ENCODE assay signal across 17 cellular contexts in genomic region chr14:62029569-62029924, GRCh38.
DNase-seq lines count a peak whose midpoint lies in the region; ATAC-seq and TF ChIP-seq lines count a peak whose summit lies in the region.
"Had no signal": no experiment of that assay in that cellular context is flagged by ENCODE, and none has a peak within 500 bp of the region (broad histone marks: within the 10 kb centered on the region; RNA-seq: fewer than 3 reads in every experiment).

No MANE protein-coding gene starts in this region.

- TF ChIP-seq EP300 in tibial nerve (IDR thresholded peaks at IDR 0.05) = no peak

- no peaks in the 10 kb centered on the region for H3K4me1 ChIP-seq in tibial nerve

- 84 to 87% methylated on average over 2 of the region's 2 CpGs for WGBS in tibial nerve, 2 donors

- no peak for TF ChIP-seq CTCF in tibial nerve (IDR thresholded peaks at IDR 0.05)

- peak; percentile 66 for ATAC-seq in GM18505 (IDR thresholded peaks at IDR 0.05; ENCODE audit: unreplicated experiment)
- ATAC-seq in GM21390 (IDR thresholded peaks at IDR 0.05; ENCODE audit: unreplicated experiment) = peak; percentile 67
- peak; percentile 73 for ATAC-seq in HG03039 (IDR thresholded peaks at IDR 0.05; ENCODE audit: unreplicated experiment)
- ATAC-seq in HG03460 (IDR thresholded peaks at IDR 0.05; ENCODE audit: unreplicated experiment) = no peak

- no peak overlapping the region for H3K4me3 ChIP-seq in tibial nerve

- no peaks in the 10 kb centered on the region for H3K36me3 ChIP-seq in tibial nerve

- H3K27ac ChIP-seq in tibial nerve = no peak overlapping the region

- no peaks in the 10 kb centered on the region for H3K9me3 ChIP-seq in tibial nerve

- no peak for TF ChIP-seq POLR2A in GM18505 (IDR thresholded peaks at IDR 0.05; ENCODE audit: borderline replicate concordance, extremely low read depth, insufficient read depth, insufficient read length)
- no peak for TF ChIP-seq POLR2A in tibial nerve (IDR thresholded peaks at IDR 0.05)

- no peaks in the 10 kb centered on the region for H3K27me3 ChIP-seq in tibial nerve

- DNase-seq in NCI-H69 (lab: John Stamatoyannopoulos, UW) = peak; percentile 14
- DNase-seq in T1000 (lab: John Stamatoyannopoulos, UW) = no peak
- DNase-seq in globus pallidus (ENCODE audit: low spot score) = no peak
- no peak for DNase-seq in tibial nerve (ENCODE audit: low spot score in 2 of 2)
- DNase-seq: activated naive CD4-positive, alpha-beta T cell treated with Interleukin-2 at 50 U/mL for 16 hours; AML-193; DMS79 treated with DMSO at 0.1 percent for 48 hours; glutamatergic neuron; kidney glomerular epithelial cell; NCI-H82; SHP77 treated with DMSO at 0.1 percent for 48 hours; stimulated activated CD4-positive, alpha-beta T cell treated with anti-CD3 and anti-CD28 coated beads, Interleukin-4, amount 100 ng/mL, for 24 hours; stimulated activated naive CD4-positive, alpha-beta T cell had no signal
